Comparison of ENCODE assay signal across 31 cellular contexts in the genomic region with DNA sequence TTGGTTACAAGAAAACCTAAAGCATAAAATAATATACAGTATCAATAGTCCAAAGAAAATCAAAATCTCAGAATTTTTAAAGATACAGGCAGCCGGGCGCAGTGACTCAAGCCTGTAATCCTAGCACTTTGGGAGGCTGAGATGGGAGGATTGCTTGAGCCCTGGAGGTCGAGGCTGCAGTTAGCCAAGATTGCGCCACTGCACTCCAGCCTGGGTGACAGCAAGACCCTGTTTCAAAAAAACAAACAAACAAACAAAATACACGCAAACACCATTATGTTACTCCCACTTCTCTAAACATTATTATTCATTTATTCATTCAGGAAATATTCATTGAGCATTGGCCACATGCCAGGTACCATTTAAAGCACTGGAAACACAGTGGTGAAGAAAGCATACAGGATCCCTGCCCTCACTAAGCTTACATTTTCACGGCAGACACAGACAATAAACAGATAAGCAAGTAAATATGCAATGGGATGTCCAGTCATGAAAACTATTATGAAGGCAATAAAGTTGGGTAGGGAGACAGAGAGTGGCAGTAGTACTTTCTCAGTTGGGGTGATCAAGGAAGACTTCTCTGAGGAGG. TPM values are rescaled to one million over a fixed set of nuclear protein-coding genes. Genes with fewer than 3 reads are reported as not detected.
DNase-seq lines count a peak whose midpoint lies in the region; ATAC-seq, FAIRE-seq and TF ChIP-seq lines count a peak whose summit lies in the region.
"Had no signal": no experiment of that assay in that cellular context is flagged by ENCODE, and none has a peak within 500 bp of the region (broad histone marks: within the 10 kb centered on the region; RNA-seq: fewer than 3 reads in every experiment).

No MANE protein-coding gene starts in this region.

- POLR2A ChIA-PET in activated CD4-positive, alpha-beta T cell treated with anti-CD3 and anti-CD28 coated beads for 36 hours (lab: Charles Lee), result no interaction called here
- POLR2A ChIA-PET in K562 (lab: Yijun Ruan, JAX), result no interaction called here

- 66% methylated on average over 6 of the region's 6 CpGs for WGBS in K562 (ENCODE audit: insufficient coverage, low coverage, missing lambda C conversion rate)

- no peak for FAIRE-seq in K562 (lab: Jason Lieb, UNC)
- FAIRE-seq: A204.1, astrocyte, D721Med, endothelial cell of umbilical vein had no signal

- H3K9me3 ChIP-seq in OCI-LY3 (ENCODE audit: insufficient read depth, low read length) (peaks cover 5% of the 10 kb centered on the region; the same call in 1 of the 2 replicates), K562 (replicated peaks; ENCODE audit: control insufficient read depth, insufficient read depth, low read depth, low read length) (no peaks in the 10 kb centered on the region)
- H3K9me3 ChIP-seq: BE2C, Peyer's patch, transverse colon had no signal

- no peak for ATAC-seq in activated CD4-positive, alpha-beta T cell treated with anti-CD3 and anti-CD28 coated beads for 36 hours
- ATAC-seq in K562 (no peak), GM19023 (IDR thresholded peaks at IDR 0.05; ENCODE audit: unreplicated experiment) (no peak), HG02571 (IDR thresholded peaks at IDR 0.05; ENCODE audit: unreplicated experiment) (no peak)

- H3K4me1 ChIP-seq in OCI-LY3 (ENCODE audit: low read length) (peaks cover 52% of the 10 kb centered on the region), K562 (replicated peaks in 1 of 2; ENCODE audit: control insufficient read depth in 2 of 2, insufficient read depth in 2 of 2, low read length in 2 of 2) (peaks cover 3 to 12% of the 10 kb centered on the region in 2 experiments; a peak in 3 of 5 replicates)
- H3K4me1 ChIP-seq: BE2C, Peyer's patch, transverse colon had no signal

- H3K36me3 ChIP-seq in OCI-LY3 (replicated peaks; ENCODE audit: low read depth, low read length), result peaks cover 71% of the 10 kb centered on the region
- no peaks in the 10 kb centered on the region for H3K36me3 ChIP-seq in K562 (ENCODE audit: control insufficient read depth, insufficient read depth, low read length)
- H3K36me3 ChIP-seq: BE2C, Peyer's patch, transverse colon had no signal

- H3K27ac ChIP-seq in OCI-LY3 (ENCODE audit: low read length) (peak overlapping the region; percentile 21), K562 (ENCODE audit: extremely low read depth, low read depth, low read length) (no peak overlapping the region)
- H3K27ac ChIP-seq: dorsolateral prefrontal cortex, Peyer's patch, skin epidermis, transverse colon had no signal

- no peak for TF ChIP-seq CTCF in CD14-positive monocyte (IDR thresholded peaks at IDR 0.05)
- no peak for TF ChIP-seq CTCF in OCI-LY3 (IDR thresholded peaks at IDR 0.05; ENCODE audit: low read depth, low read length)
- TF ChIP-seq CTCF in K562 (IDR thresholded peaks at IDR 0.05 in 2 of 3, conservative IDR thresholded peaks at IDR 0.05 in 1 of 3; ENCODE audit: insufficient read depth in 2 of 3, low read depth in 1 of 3, low read length in 3 of 3), result no peak

- peak overlapping the region; percentile 7; the same call in 1 of the 2 replicates for H3K9ac ChIP-seq in OCI-LY3 (ENCODE audit: low read length)
- no peak overlapping the region for H3K9ac ChIP-seq in K562 (ENCODE audit: insufficient read depth in 1 of 2, low read depth in 2 of 2, low read length in 2 of 2)

- peaks cover 2% of the 10 kb centered on the region for H3K9me3 Mint-ChIP-seq in activated CD4-positive, alpha-beta T cell treated with anti-CD3 and anti-CD28 coated beads for 36 hours (ENCODE audit: low read depth)
- H3K9me3 Mint-ChIP-seq in CD14-positive monocyte, result peaks cover 0 to 13% (median 4%) of the 10 kb centered on the region in 7 donors
- H3K9me3 Mint-ChIP-seq: central memory CD8-positive, alpha-beta T cell; H9 had no signal

- no peak for TF ChIP-seq POLR2A in K562 (conservative IDR thresholded peaks at IDR 0.05)

- peaks cover 58% of the 10 kb centered on the region for H3K4me1 Mint-ChIP-seq in activated CD4-positive, alpha-beta T cell treated with anti-CD3 and anti-CD28 coated beads for 36 hours
- peaks cover 64% of the 10 kb centered on the region for H3K4me1 Mint-ChIP-seq in CD14-positive monocyte

- H3K36me3 Mint-ChIP-seq in activated CD4-positive, alpha-beta T cell treated with anti-CD3 and anti-CD28 coated beads for 36 hours (ENCODE audit: low read depth), result peaks cover 62% of the 10 kb centered on the region
- H3K36me3 Mint-ChIP-seq in CD14-positive monocyte, result peaks cover 48 to 49% of the 10 kb centered on the region in 2 donors

- TF ChIP-seq RAD21 in K562 (CRISPR knock-in tag; conservative IDR thresholded peaks at IDR 0.05 in 1 of 2, IDR thresholded peaks at IDR 0.05 in 1 of 2), result no peak

- peak overlapping the region; percentile 91 for H3K27ac Mint-ChIP-seq in activated CD4-positive, alpha-beta T cell treated with anti-CD3 and anti-CD28 coated beads for 36 hours
- H3K27ac Mint-ChIP-seq in CD14-positive monocyte, result peak overlapping the region in 5 of 7 donors; percentile 73 to 85 (median 80)
- H3K27ac Mint-ChIP-seq: H9 had no signal

- no TSS peak for BruUV-seq in K562 (replicated peaks; lab: Mats Ljungman, UMichigan)

- no peaks in the 10 kb centered on the region for H3K27me3 ChIP-seq in OCI-LY3 (ENCODE audit: low read depth, low read length)
- H3K27me3 ChIP-seq in K562 (ENCODE audit: control insufficient read depth in 2 of 2, insufficient read depth in 2 of 2, low read length in 2 of 2), result no peaks in the 10 kb centered on the region
- H3K27me3 ChIP-seq: BE2C, dorsolateral prefrontal cortex, Peyer's patch, transverse colon had no signal

- no peak for TF ChIP-seq EP300 in K562 (IDR thresholded peaks at IDR 0.05; ENCODE audit: low read length)

- H3K27me3 Mint-ChIP-seq in activated CD4-positive, alpha-beta T cell treated with anti-CD3 and anti-CD28 coated beads for 36 hours, result no peaks in the 10 kb centered on the region
- H3K27me3 Mint-ChIP-seq in CD14-positive monocyte (ENCODE audit: low read depth in 3 of 3), result no peaks in the 10 kb centered on the region
- H3K27me3 Mint-ChIP-seq: central memory CD8-positive, alpha-beta T cell had no signal

- H3K4me2 ChIP-seq in OCI-LY3 (ENCODE audit: low read length) (peak overlapping the region; percentile 86), K562 (ENCODE audit: insufficient read depth, low read length) (no peak overlapping the region)

- in situ Hi-C loops in K562 (cut with MboI), result no loop called here

- no peak for DNase-seq in activated CD4-positive, alpha-beta T cell treated with anti-CD3 and anti-CD28 coated beads for 36 hours
- no peak for DNase-seq in activated CD4-positive, alpha-beta T cell treated with anti-CD3 and anti-CD28 coated beads, Interleukin-2, amount 50 U/mL, for 1 hour
- no peak for DNase-seq in CD14-positive monocyte (ENCODE audit: low spot score)
- no peak for DNase-seq in K562 (ENCODE audit: extremely low read depth in 1 of 4, low spot score in 3 of 4)
- DNase-seq in SHP77 treated with DMSO at 0.1 percent for 48 hours (lab: John Stamatoyannopoulos, UW), result no peak
- DNase-seq: activated gamma-delta T cell; BE2C; dorsolateral prefrontal cortex; EL; H9; kidney glomerular epithelial cell; MM.1S; NCI-H1436; NCI-H510A treated with DMSO at 0.1 percent for 48 hours; NK-92 treated with Interleukin-12 subunit alpha and Interleukin-12 subunit beta, amount 100 ng/mL, for 24 hours; occipital lobe; Peyer's patch; stimulated activated CD4-positive, alpha-beta T cell treated with anti-CD3 and anti-CD28 coated beads, Interleukin-1b, Interleukin-23, amount 100 ng/mL, for 48 hours; stimulated activated naive CD4-positive, alpha-beta T cell; T-helper 9 cell; transverse colon had no signal

- no peaks in the 10 kb centered on the region for H3K9me1 ChIP-seq in K562 (ENCODE audit: control insufficient read depth, insufficient read depth, low read length)

- H3K79me2 ChIP-seq in OCI-LY3 (ENCODE audit: low read length) (peaks cover 91% of the 10 kb centered on the region), K562 (ENCODE audit: control insufficient read depth, insufficient read depth, low read length) (no peaks in the 10 kb centered on the region)

- intact Hi-C loops in activated CD4-positive, alpha-beta T cell treated with anti-CD3 and anti-CD28 coated beads for 36 hours (cut with DNase I, micrococcal nuclease), result loop anchor here in 1 of 2 experiments (10.0 kb wide), 1 partner anchor 1090 kb away; a partner anchor contains a TSS
- intact Hi-C loops in CD14-positive monocyte (cut with micrococcal nuclease) (no loop called here), K562 (cut with micrococcal nuclease) (no loop called here)

- H3K4me3 ChIP-seq in OCI-LY3 (ENCODE audit: low read length), result peak overlapping the region; percentile 53
- H3K4me3 ChIP-seq in K562, result no peak overlapping the region
- H3K4me3 ChIP-seq: dorsolateral prefrontal cortex, lung, Peyer's patch, skin epidermis, transverse colon had no signal

- H2AFZ ChIP-seq in OCI-LY3 (ENCODE audit: low read depth, low read length), result no peak overlapping the region
- no peak overlapping the region for H2AFZ ChIP-seq in K562 (ENCODE audit: low read depth, low read length)

- peak overlapping the region; percentile 92 for H3K4me3 Mint-ChIP-seq in activated CD4-positive, alpha-beta T cell treated with anti-CD3 and anti-CD28 coated beads for 36 hours
- peak overlapping the region in 1 of 2 donors; percentile 35 for H3K4me3 Mint-ChIP-seq in CD14-positive monocyte
- H3K4me3 Mint-ChIP-seq: central memory CD8-positive, alpha-beta T cell; H9 had no signal

- CTCF ChIA-PET in activated CD4-positive, alpha-beta T cell treated with anti-CD3 and anti-CD28 coated beads for 36 hours (lab: Charles Lee), result interaction anchor here (0.6 to 2.0 kb wide), 2 partner anchors 42 to 210 kb away, joined by 4 to 7 read pairs; no protein-coding TSS in a partner anchor
- CTCF ChIA-PET in K562 (lab: Yijun Ruan, JAX; ENCODE audit: low intra/inter-chr PET ratio), result no interaction called here

- H4K20me1 ChIP-seq in OCI-LY3 (ENCODE audit: insufficient read depth, low read length) (peaks cover 48% of the 10 kb centered on the region), K562 (replicated peaks; ENCODE audit: control insufficient read depth, insufficient read depth, low read length) (no peaks in the 10 kb centered on the region)

RNA-seq across cellular contexts. Expression of a gene that starts 6.7 kb away (rescaled TPM):
- total RNA-seq in activated CD4-positive, alpha-beta T cell treated with anti-CD3 and anti-CD28 coated beads for 36 hours, result 100 to 1,000 TPM in 1 of 2 experiments, 10 to 100 TPM in 1; 82.2 to 103 TPM
- polyA plus RNA-seq in CD14-positive monocyte (100 to 1,000 TPM; 277 to 350 TPM), K562 (2011; rRNA removed) (0.09 TPM in 1 of 2 replicates, not detected in the other), K562 (2014; fragmentation: Illumina TruSeq; extraction: Trizol) (0.26 TPM in 1 of 2 replicates, not detected in the other), K562 (2014; fragmentation: Nextera tagmentation; extraction: Ambion mirVana) (under 1 TPM; 0.15 to 0.25 TPM), K562 (2014; rRNA removed) (0.11 and 0.66 TPM in 2 replicates)
- total RNA-seq in K562 (2011; cell fraction: chromatin; rRNA removed; ENCODE audit: low replicate concordance), result not detected in 2 replicates
- not detected in 2 replicates for total RNA-seq in K562 (2011; cell fraction: nucleolus; rRNA removed)
- total RNA-seq in K562 (2011; cell fraction: nucleoplasm; rRNA removed), result not detected in 2 replicates
- total RNA-seq in K562 (2014; rRNA removed) (0.27 TPM in 1 of 2 replicates, not detected in the other), K562 (2014; rRNA removed; fragmentation: Illumina TruSeq; extraction: Trizol) (not detected in 2 replicates), K562 (2015; rRNA removed; fragmentation: Illumina TruSeq; extraction: Trizol) (0.26 and 1.2 TPM in 2 replicates), K562 (2021) (0.54 TPM in 1 of 2 replicates, not detected in the other)
- polyA plus RNA-seq in K562 (2011; cell fraction: cytosol; rRNA removed), result not detected in 2 replicates
- not detected in 2 replicates for polyA plus RNA-seq in K562 (2011; cell fraction: nucleus; rRNA removed)
- 0.44 and 0.87 TPM in 2 replicates for polyA plus RNA-seq in K562 (2012)
- not detected in 2 replicates for polyA minus RNA-seq in K562 (2011; rRNA and poly(A)+ RNA removed)
- polyA minus RNA-seq in K562 (2011; cell fraction: cytosol; rRNA and poly(A)+ RNA removed), result not detected in 2 replicates
- not detected in 2 replicates for polyA minus RNA-seq in K562 (2011; cell fraction: nucleus; rRNA and poly(A)+ RNA removed)
- total RNA-seq: astrocyte, endothelial cell of umbilical vein, H9 had no signal
- polyA plus RNA-seq: endothelial cell of umbilical vein had no signal

Comparison
In these comparisons a context has a peak if more than half of its experiments do, and no peak if none do; other contexts are left out.
1. RNA of a gene that starts 6.7 kb away (total RNA-seq): 82.2 to 103 TPM in activated CD4-positive, alpha-beta T cell treated with anti-CD3 and anti-CD28 coated beads for 36 hours; 0.26 to 1.2 TPM in K562; every median in the first group is over 10 times any median in the second.